In genomic region chr10:18618995-18619394, GRCh38 we compare ENCODE assay signal across 21 cellular contexts. TPM values are rescaled to one million over a fixed set of nuclear protein-coding genes. Genes with fewer than 3 reads are reported as not detected.
DNase-seq lines count a peak whose midpoint lies in the region; ATAC-seq, FAIRE-seq and TF ChIP-seq lines count a peak whose summit lies in the region.
"Had no signal": no experiment of that assay in that cellular context is flagged by ENCODE, and none has a peak within 500 bp of the region (broad histone marks: within the 10 kb centered on the region; RNA-seq: fewer than 3 reads in every experiment).

No MANE protein-coding gene starts in this region.

- no peak overlapping the region for H3K27ac Mint-ChIP-seq in astrocyte (ENCODE audit: unreplicated experiment)
- no peak overlapping the region for H3K27ac Mint-ChIP-seq in HFFc6

- H3K27me3 Mint-ChIP-seq in astrocyte (ENCODE audit: low read depth, unreplicated experiment) (no peaks in the 10 kb centered on the region), HFFc6 (ENCODE audit: insufficient read depth) (no peaks in the 10 kb centered on the region)

- FAIRE-seq in astrocyte (lab: Jason Lieb, UNC), result no peak
- FAIRE-seq: GM12892, H54 had no signal

- H3K36me3 Mint-ChIP-seq in astrocyte (ENCODE audit: low read depth, unreplicated experiment) (peaks cover 4% of the 10 kb centered on the region), HFFc6 (ENCODE audit: low read depth) (peaks cover 6% of the 10 kb centered on the region; the same call in 1 of the 2 replicates)

- ATAC-seq in lung (ENCODE audit: insufficient read depth, low FRiP score), result peak; percentile 28
- ATAC-seq: Panc1 had no signal

- H3K9me3 ChIP-seq in astrocyte (ENCODE audit: insufficient read depth, low read depth, low read length), result no peaks in the 10 kb centered on the region
- no peaks in the 10 kb centered on the region for H3K9me3 ChIP-seq in lung (ENCODE audit: control insufficient read depth in 2 of 2, insufficient read depth in 1 of 2, low read length in 1 of 2)

- H3K9me3 Mint-ChIP-seq in astrocyte (ENCODE audit: unreplicated experiment) (no peaks in the 10 kb centered on the region), HFFc6 (no peaks in the 10 kb centered on the region)

- H3K27ac ChIP-seq in astrocyte (ENCODE audit: low read depth, low read length) (no peak overlapping the region), lung (ENCODE audit: low read depth in 1 of 2, low read length in 1 of 2) (no peak overlapping the region)
- H3K27ac ChIP-seq: hepatocyte, parathyroid adenoma, VCaP had no signal

- H3K27me3 ChIP-seq in astrocyte (ENCODE audit: insufficient read depth, low read length), result no peaks in the 10 kb centered on the region
- no peaks in the 10 kb centered on the region for H3K27me3 ChIP-seq in lung (ENCODE audit: control insufficient read depth, insufficient read depth)
- H3K27me3 ChIP-seq: hepatocyte had no signal

- no peak overlapping the region for H3K9ac ChIP-seq in astrocyte (ENCODE audit: low read length)
- H3K9ac ChIP-seq: parathyroid adenoma had no signal

- no peaks in the 10 kb centered on the region for H3K79me2 ChIP-seq in astrocyte (ENCODE audit: insufficient read depth, low read length)
- H3K79me2 ChIP-seq: hepatocyte had no signal

- H3K36me3 ChIP-seq in astrocyte (ENCODE audit: insufficient read depth, low read length), result peaks cover 4% of the 10 kb centered on the region
- peaks cover 5 to 8% of the 10 kb centered on the region in 2 donors for H3K36me3 ChIP-seq in lung (ENCODE audit: control insufficient read depth in 2 of 2, insufficient read depth in 2 of 2, low read length in 2 of 2)

- no peaks in the 10 kb centered on the region for H4K20me1 ChIP-seq in astrocyte (ENCODE audit: insufficient read depth, low read length)

- H3K4me1 ChIP-seq in astrocyte (ENCODE audit: insufficient read depth, low read length) (no peaks in the 10 kb centered on the region), lung (ENCODE audit: control insufficient read depth in 2 of 2, insufficient read depth in 2 of 2, low read length in 2 of 2) (no peaks in the 10 kb centered on the region)
- H3K4me1 ChIP-seq: parathyroid adenoma had no signal

- H2AFZ ChIP-seq in astrocyte (ENCODE audit: low read depth, low read length), result no peak overlapping the region
- H2AFZ ChIP-seq: hepatocyte, parathyroid adenoma had no signal

- WGBS in lung, 2 donors, result 59 to 83% methylated on average over 4 of the region's 4 CpGs

- H3K4me2 ChIP-seq in astrocyte (ENCODE audit: low read length), result no peak overlapping the region
- H3K4me2 ChIP-seq: hepatocyte had no signal

- H3K4me3 Mint-ChIP-seq in astrocyte (ENCODE audit: unreplicated experiment), result no peak overlapping the region
- no peak overlapping the region for H3K4me3 Mint-ChIP-seq in HFFc6

- TF ChIP-seq CTCF in astrocyte (IDR thresholded peaks at IDR 0.05; ENCODE audit: insufficient read depth, low read depth, low read length) (no peak), lung (IDR thresholded peaks at IDR 0.05; ENCODE audit: control extremely low read depth, extremely low read depth) (no peak), HFFc6 (IDR thresholded peaks at IDR 0.05) (no peak)

- H3K4me3 ChIP-seq in astrocyte (ENCODE audit: insufficient read depth, low read depth, low read length) (no peak overlapping the region), lung (no peak overlapping the region)
- H3K4me3 ChIP-seq: hepatocyte had no signal

- DNase-seq in DMS53 (lab: John Stamatoyannopoulos, UW), result peak; percentile 20
- no peak for DNase-seq in DMS53 treated with DMSO at 0.1 percent for 48 hours (lab: John Stamatoyannopoulos, UW; ENCODE audit: unreplicated experiment)
- peak; percentile 41 for DNase-seq in NCI-H128 (lab: John Stamatoyannopoulos, UW; ENCODE audit: unreplicated experiment)
- DNase-seq in astrocyte (ENCODE audit: low read depth), result peak; percentile 64
- peak; percentile 67 for DNase-seq in lung (ENCODE audit: low spot score)
- no peak for DNase-seq in ecto neural progenitor cell (ENCODE audit: low spot score)
- DNase-seq in HFFc6, result no peak
- DNase-seq in activated CD4-positive, CD25-positive, alpha-beta regulatory T cell treated with anti-CD3 and anti-CD28 coated beads, Interleukin-2, amount 50 U/mL, for 72 hours, result no peak
- DNase-seq: activated effector memory CD4-positive, alpha-beta T cell treated with anti-CD3 and anti-CD28 coated beads, Interleukin-2, amount 50 U/mL, for 16 hours; cortex of kidney; GDM1; NCI-H526 treated with DMSO at 0.1 percent for 48 hours; stimulated activated CD4-positive, alpha-beta T cell treated with anti-CD3 and anti-CD28 coated beads, Interleukin-12 subunit alpha, Interleukin-12 subunit beta, amount 100 ng/mL, for 4 hours; stimulated activated naive CD4-positive, alpha-beta T cell treated with Interleukin-2 at 50 U/mL for 16 hours; SW 1271 had no signal

- H3K4me1 Mint-ChIP-seq in astrocyte (ENCODE audit: low read depth, unreplicated experiment), result peaks cover 18% of the 10 kb centered on the region
- H3K4me1 Mint-ChIP-seq in HFFc6 (ENCODE audit: low read depth), result peaks cover 9% of the 10 kb centered on the region

RNA-seq across cellular contexts. Expression of gene NSUN6, which starts 32.4 kb away (rescaled TPM):
- 5.9 and 7.3 TPM in 2 replicates for total RNA-seq in astrocyte
- total RNA-seq in lung, result 10 to 100 TPM in 1 of 2 donors, 1 to 10 TPM in 1; 8.2 to 30.5 TPM
- 1 to 10 TPM; 4.0 to 4.8 TPM for polyA plus RNA-seq in lung
- total RNA-seq in HFFc6 (2021; fragmentation: NEBNext Ultra II Directional; extraction: Animal tissue kit (Norgen Biotek cat#: 25700)), result 1 to 10 TPM; 3.7 to 6.0 (median 5.3) TPM

RNA-seq across cellular contexts. Expression of gene ARL5B, which starts 40.2 kb away (rescaled TPM):
- 32.6 and 36.7 TPM in 2 replicates for total RNA-seq in astrocyte
- 10 to 100 TPM in 1 of 2 donors, 1 to 10 TPM in 1; 9.8 to 49.2 TPM for total RNA-seq in lung
- 1 to 10 TPM; 3.7 to 6.6 TPM for polyA plus RNA-seq in lung
- total RNA-seq in HFFc6 (2021; fragmentation: NEBNext Ultra II Directional; extraction: Animal tissue kit (Norgen Biotek cat#: 25700)), result 1 to 10 TPM; 6.9 to 9.0 (median 8.7) TPM

Comparison
In these comparisons a context has a peak if more than half of its experiments do, and no peak if none do; other contexts are left out.
1. DNase-seq: peak in DMS53 (single experiment), NCI-H128 (single experiment), astrocyte (single experiment) and lung (single experiment); none in DMS53 treated with DMSO at 0.1 percent for 48 hours (single experiment), ecto neural progenitor cell (single experiment), HFFc6 (single experiment) and activated CD4-positive, CD25-positive, alpha-beta regulatory T cell treated with anti-CD3 and anti-CD28 coated beads, Interleukin-2, amount 50 U/mL, for 72 hours (single experiment).